8 cellular contexts compared by ENCODE assay signal in the genomic region with DNA sequence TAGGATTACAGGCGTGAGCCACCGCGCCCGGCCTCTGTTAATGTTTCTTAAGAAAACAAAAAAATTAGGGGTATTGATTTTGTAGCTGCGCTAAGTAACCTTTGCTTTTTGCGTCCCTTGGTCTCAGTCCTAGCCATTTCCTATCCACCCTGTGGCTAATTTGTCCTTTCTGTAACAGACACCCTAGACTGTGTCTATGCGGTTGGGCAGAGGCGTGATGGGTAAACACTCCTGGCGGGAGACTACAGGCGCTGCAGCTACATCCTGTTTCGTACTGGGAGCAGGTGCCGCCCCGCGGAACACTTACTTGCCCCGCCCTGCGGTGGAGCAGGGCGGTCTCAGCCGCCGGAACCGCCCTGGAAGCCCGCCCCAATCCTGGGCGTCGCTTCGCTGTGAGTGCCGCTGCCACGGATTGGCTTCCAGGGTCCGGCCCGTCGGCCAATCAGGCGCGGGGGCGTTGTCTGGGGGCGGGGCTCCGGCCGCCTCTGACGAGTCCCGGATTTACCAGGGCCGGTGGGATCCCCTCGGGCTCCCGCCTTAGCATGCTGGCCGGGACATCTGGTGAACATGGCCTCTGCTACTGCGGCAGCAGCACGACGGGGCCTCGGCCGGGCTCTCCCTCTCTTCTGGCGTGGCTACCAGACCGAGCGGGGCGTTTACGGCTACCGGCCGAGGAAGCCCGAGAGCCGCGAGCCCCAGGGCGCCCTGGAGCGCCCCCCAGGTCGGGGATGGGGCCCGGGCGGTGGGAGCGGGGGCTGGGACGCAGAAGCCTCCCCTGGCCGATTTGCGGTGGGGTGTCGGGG. TPM values are rescaled to one million over a fixed set of nuclear protein-coding genes. Genes with fewer than 3 reads are reported as not detected.
DNase-seq lines count a peak whose midpoint lies in the region; ATAC-seq and TF ChIP-seq lines count a peak whose summit lies in the region.

Gene DHTKD1, plus strand, starts transcription at position 488 of the 803 bp plus-strand sequence. Its CDS starts 80 bp downstream, at position 568.

- H3K9me3 ChIP-seq in right atrium auricular region (no peaks in the 10 kb centered on the region), uterus (no peaks in the 10 kb centered on the region)

- H3K27me3 ChIP-seq in right atrium auricular region (no peaks in the 10 kb centered on the region), uterus (no peaks in the 10 kb centered on the region)

- intact Hi-C loops in uterus (cut with DNase I; ENCODE audit: low total_unique reads) = no loop called here

- TF ChIP-seq POLR2A in uterus (IDR thresholded peaks at IDR 0.05) = peak; percentile 61 to 80

- peak within 1 kb of the TSS; percentile 77 to 99 for H3K4me3 ChIP-seq in right atrium auricular region
- peak within 1 kb of the TSS; percentile 94 to 100 for H3K4me3 ChIP-seq in uterus

- peaks cover 0 to 5% of the 10 kb centered on the region in 2 donors for H3K4me1 ChIP-seq in right atrium auricular region
- no peaks in the 10 kb centered on the region for H3K4me1 ChIP-seq in uterus

- peak; percentile 98 for ATAC-seq in GM18498 (IDR thresholded peaks at IDR 0.05; ENCODE audit: unreplicated experiment)
- peak; percentile 93 for ATAC-seq in HG02938 (IDR thresholded peaks at IDR 0.05; ENCODE audit: unreplicated experiment)

- H3K36me3 ChIP-seq in right atrium auricular region (no peaks in the 10 kb centered on the region), uterus (no peaks in the 10 kb centered on the region)

- H3K27ac ChIP-seq in right atrium auricular region (peak within 1 kb of the TSS; percentile 76 to 83), uterus (peak within 1 kb of the TSS; percentile 65 to 91)

- DNase-seq in NCI-H187 (lab: John Stamatoyannopoulos, UW) (peak; percentile 86 to 87), T-helper 2 cell (peak; percentile 97 to 99 (median 97)), anterior cingulate cortex (lab: John Stamatoyannopoulos, UW) (peak; percentile 71 to 99 (median 96)), right atrium auricular region (ENCODE audit: low spot score) (peak; percentile 97), pulmonary artery endothelial cell (ENCODE audit: low read depth, low spot score) (peak; percentile 93), uterus (peak; percentile 97 to 99)

- TF ChIP-seq CTCF in right atrium auricular region (IDR thresholded peaks at IDR 0.05) (peak in 1 of 2 donors; percentile 50), uterus (IDR thresholded peaks at IDR 0.05) (peak in 3 of 4 experiments; percentile 59 to 74 (median 69))

RNA-seq across cellular contexts. Expression of gene DHTKD1, which starts in this region (rescaled TPM):
- total RNA-seq in right atrium auricular region (10 to 100 TPM; 18.4 to 23.6 TPM), pulmonary artery endothelial cell (15.7 and 19.8 TPM in 2 replicates), uterus (10 to 100 TPM; 27.5 to 53.5 (median 32.7) TPM)

Comparison
In these comparisons a context has a peak if more than half of its experiments do, and no peak if none do; other contexts are left out.
1. Peak in every context shown above with its lines: DNase-seq, ATAC-seq, H3K4me3 ChIP-seq and H3K27ac ChIP-seq.